2 cellular contexts compared by ENCODE assay signal in genomic region chr19:18197306-18197705, GRCh38.
TF ChIP-seq lines count a peak whose summit lies in the region.

No MANE protein-coding gene starts in this region.

TF ChIP-seq in IMR-90, 13 proteins besides CTCF, POLR2A, EP300 and RAD21:
- TF ChIP-seq CHD1 (IDR thresholded peaks at IDR 0.05; ENCODE audit: low read depth, low read length): no peak
TF ChIP-seq in IMR-90: peak in this region for 0.

TF ChIP-seq in K562, 482 proteins besides CTCF, POLR2A, EP300 and RAD21:
- TF ChIP-seq ZBTB8A (IDR thresholded peaks at IDR 0.05; ENCODE audit: partially characterized antibody): no peak
- peak; percentile 71 for TF ChIP-seq ZBTB33 (CRISPR knock-in tag; IDR thresholded peaks at IDR 0.05)
TF ChIP-seq in K562: peak in this region for 1.
